Comparison of ENCODE assay signal across 18 cellular contexts in genomic region chr19:12907166-12907565, GRCh38. TPM values are rescaled to one million over a fixed set of nuclear protein-coding genes. Genes with fewer than 3 reads are reported as not detected.
DNase-seq lines count a peak whose midpoint lies in the region; ATAC-seq and TF ChIP-seq lines count a peak whose summit lies in the region.
"Had no signal": no experiment of that assay in that cellular context is flagged by ENCODE, and none has a peak within 500 bp of the region (broad histone marks: within the 10 kb centered on the region; RNA-seq: fewer than 3 reads in every experiment).

No MANE protein-coding gene starts in this region.

- no peak for DNase-seq in activated CD8-positive, alpha-beta T cell treated with anti-CD3 and anti-CD28 coated beads, Interleukin-2, amount 10 ng/mL, durations not matched to agents 7 days and 5 days
- DNase-seq in activated CD8-positive, alpha-beta T cell treated with anti-CD3 and anti-CD28 coated beads for 36 hours = no peak
- DNase-seq in left lobe of liver (ENCODE audit: low spot score) (no peak), mucosa of gallbladder (ENCODE audit: low spot score) (peak; percentile 61), upper lobe of right lung (no peak), NCI-H1092 treated with DMSO at 0.1 percent for 48 hours (lab: John Stamatoyannopoulos, UW) (no peak), NCI-H1105 treated with DMSO at 0.1 percent for 48 hours (lab: John Stamatoyannopoulos, UW) (no peak), kidney tubule cell (ENCODE audit: low spot score) (no peak)
- DNase-seq: AML-193; CD4-positive, alpha-beta memory T cell; DMS 273 treated with DMSO at 0.1 percent for 48 hours; DMS53; HCEC 1CT had no signal

- peaks cover 5% of the 10 kb centered on the region for H3K36me3 Mint-ChIP-seq in activated CD8-positive, alpha-beta T cell treated with anti-CD3 and anti-CD28 coated beads, Interleukin-2, amount 10 ng/mL, durations not matched to agents 7 days and 5 days (ENCODE audit: low read depth)
- H3K36me3 Mint-ChIP-seq in activated CD8-positive, alpha-beta T cell treated with anti-CD3 and anti-CD28 coated beads for 36 hours (ENCODE audit: low read depth) = peaks cover 3% of the 10 kb centered on the region
- H3K36me3 Mint-ChIP-seq: CD4-positive, alpha-beta memory T cell had no signal

- peak overlapping the region; percentile 55 for H3K27ac Mint-ChIP-seq in activated CD8-positive, alpha-beta T cell treated with anti-CD3 and anti-CD28 coated beads, Interleukin-2, amount 10 ng/mL, durations not matched to agents 7 days and 5 days
- H3K27ac Mint-ChIP-seq in activated CD8-positive, alpha-beta T cell treated with anti-CD3 and anti-CD28 coated beads for 36 hours = no peak overlapping the region
- H3K27ac Mint-ChIP-seq: CD4-positive, alpha-beta memory T cell; GM23338 had no signal

- no peaks in the 10 kb centered on the region for H3K9me3 Mint-ChIP-seq in activated CD8-positive, alpha-beta T cell treated with anti-CD3 and anti-CD28 coated beads, Interleukin-2, amount 10 ng/mL, durations not matched to agents 7 days and 5 days (ENCODE audit: insufficient read depth)
- H3K9me3 Mint-ChIP-seq in activated CD8-positive, alpha-beta T cell treated with anti-CD3 and anti-CD28 coated beads for 36 hours = no peaks in the 10 kb centered on the region
- H3K9me3 Mint-ChIP-seq: GM23338 had no signal

- no peak for TF ChIP-seq CTCF in activated CD8-positive, alpha-beta T cell treated with anti-CD3 and anti-CD28 coated beads for 36 hours (IDR thresholded peaks at IDR 0.05)
- no peak for TF ChIP-seq CTCF in upper lobe of right lung (IDR thresholded peaks at IDR 0.05)

- H3K4me1 ChIP-seq in upper lobe of right lung = no peaks in the 10 kb centered on the region
- H3K4me1 ChIP-seq: A549 had no signal

- H3K36me3 ChIP-seq in upper lobe of right lung = no peaks in the 10 kb centered on the region

- intact Hi-C loops in activated CD8-positive, alpha-beta T cell treated with anti-CD3 and anti-CD28 coated beads for 36 hours (cut with micrococcal nuclease) = no loop called here
- intact Hi-C loops in upper lobe of right lung (cut with DNase I) = no loop called here

- POLR2A ChIA-PET in activated CD8-positive, alpha-beta T cell treated with anti-CD3 and anti-CD28 coated beads, Interleukin-2, amount 10 ng/mL, durations not matched to agents 7 days and 5 days (lab: Charles Lee) = interaction anchor here (1.1 to 1.6 kb wide), 2 partner anchors 22 to 31 kb away, joined by 3 to 5 read pairs; partner anchors contain the start of gene CALR
- POLR2A ChIA-PET in activated CD8-positive, alpha-beta T cell treated with anti-CD3 and anti-CD28 coated beads for 36 hours (lab: Charles Lee) = interaction anchor here (0.9 to 2.0 kb wide), 2 partner anchors 11 to 25 kb away, joined by 3 to 6 read pairs; partner anchors contain the start of gene SYCE2

- no peak for ATAC-seq in activated CD8-positive, alpha-beta T cell treated with anti-CD3 and anti-CD28 coated beads, Interleukin-2, amount 10 ng/mL, durations not matched to agents 7 days and 5 days
- ATAC-seq in activated CD8-positive, alpha-beta T cell treated with anti-CD3 and anti-CD28 coated beads for 36 hours = no peak
- ATAC-seq in left lobe of liver (peak; percentile 17), upper lobe of right lung (peak; percentile 90)
- ATAC-seq: A549, GM23338 had no signal

- no peak overlapping the region for H3K4me3 ChIP-seq in upper lobe of right lung
- H3K4me3 ChIP-seq: A549, GM23338 had no signal

- CTCF ChIA-PET in activated CD8-positive, alpha-beta T cell treated with anti-CD3 and anti-CD28 coated beads, Interleukin-2, amount 10 ng/mL, durations not matched to agents 7 days and 5 days (lab: Charles Lee) = interaction anchor here (1.9 kb wide), 1 partner anchor 58 kb away, joined by 6 read pairs; no protein-coding TSS in a partner anchor
- CTCF ChIA-PET in activated CD8-positive, alpha-beta T cell treated with anti-CD3 and anti-CD28 coated beads for 36 hours (lab: Charles Lee) = interaction anchor here (0.7 to 1.4 kb wide), 2 partner anchors 11 to 26 kb away, joined by 4 read pairs; partner anchors contain the start of gene DNASE2

- no peaks in the 10 kb centered on the region for H3K27me3 Mint-ChIP-seq in activated CD8-positive, alpha-beta T cell treated with anti-CD3 and anti-CD28 coated beads, Interleukin-2, amount 10 ng/mL, durations not matched to agents 7 days and 5 days (ENCODE audit: low read depth)
- no peaks in the 10 kb centered on the region for H3K27me3 Mint-ChIP-seq in activated CD8-positive, alpha-beta T cell treated with anti-CD3 and anti-CD28 coated beads for 36 hours
- H3K27me3 Mint-ChIP-seq: CD4-positive, alpha-beta memory T cell had no signal

- no peaks in the 10 kb centered on the region for H3K9me3 ChIP-seq in upper lobe of right lung
- H3K9me3 ChIP-seq: A549 had no signal

- H3K4me1 Mint-ChIP-seq in activated CD8-positive, alpha-beta T cell treated with anti-CD3 and anti-CD28 coated beads, Interleukin-2, amount 10 ng/mL, durations not matched to agents 7 days and 5 days (ENCODE audit: low read depth) = peaks cover 4% of the 10 kb centered on the region
- H3K4me1 Mint-ChIP-seq in activated CD8-positive, alpha-beta T cell treated with anti-CD3 and anti-CD28 coated beads for 36 hours (ENCODE audit: low read depth) = no peaks in the 10 kb centered on the region
- H3K4me1 Mint-ChIP-seq: CD4-positive, alpha-beta memory T cell had no signal

- H3K27me3 ChIP-seq in upper lobe of right lung = no peaks in the 10 kb centered on the region

- H3K4me3 Mint-ChIP-seq in activated CD8-positive, alpha-beta T cell treated with anti-CD3 and anti-CD28 coated beads, Interleukin-2, amount 10 ng/mL, durations not matched to agents 7 days and 5 days = no peak overlapping the region
- no peak overlapping the region for H3K4me3 Mint-ChIP-seq in activated CD8-positive, alpha-beta T cell treated with anti-CD3 and anti-CD28 coated beads for 36 hours
- H3K4me3 Mint-ChIP-seq: CD4-positive, alpha-beta memory T cell; GM23338 had no signal

- H3K27ac ChIP-seq in upper lobe of right lung = peak overlapping the region; percentile 24
- H3K27ac ChIP-seq: 22Rv1, A549, C4-2B had no signal

RNA-seq across cellular contexts. Expression of gene SYCE2, which starts 11.9 kb away (rescaled TPM):
- total RNA-seq in activated CD8-positive, alpha-beta T cell treated with anti-CD3 and anti-CD28 coated beads, Interleukin-2, amount 10 ng/mL, durations not matched to agents 7 days and 5 days = 1 to 10 TPM; 3.4 to 3.9 TPM
- 1 to 10 TPM; 3.0 to 4.4 TPM for total RNA-seq in activated CD8-positive, alpha-beta T cell treated with anti-CD3 and anti-CD28 coated beads for 36 hours
- total RNA-seq in left lobe of liver (not detected), mucosa of gallbladder (not detected), upper lobe of right lung (not detected)
- total RNA-seq: HT-29 had no signal

RNA-seq across cellular contexts. Expression of gene GCDH, which starts 16.2 kb away (rescaled TPM):
- 10 to 100 TPM; 39.5 to 42.5 TPM for total RNA-seq in activated CD8-positive, alpha-beta T cell treated with anti-CD3 and anti-CD28 coated beads, Interleukin-2, amount 10 ng/mL, durations not matched to agents 7 days and 5 days
- 10 to 100 TPM; 37.5 to 43.8 TPM for total RNA-seq in activated CD8-positive, alpha-beta T cell treated with anti-CD3 and anti-CD28 coated beads for 36 hours
- total RNA-seq in left lobe of liver (109 TPM), mucosa of gallbladder (33.7 TPM), upper lobe of right lung (21.0 TPM)

RNA-seq across cellular contexts. Expression of gene KLF1, which starts 20.2 kb away (rescaled TPM):
- total RNA-seq in activated CD8-positive, alpha-beta T cell treated with anti-CD3 and anti-CD28 coated beads, Interleukin-2, amount 10 ng/mL, durations not matched to agents 7 days and 5 days = under 1 TPM in 1 of 2 experiments, not detected in 1; 0.21 TPM
- total RNA-seq in activated CD8-positive, alpha-beta T cell treated with anti-CD3 and anti-CD28 coated beads for 36 hours = under 1 TPM; 0.32 to 0.38 TPM
- total RNA-seq in left lobe of liver = 0.35 TPM
- not detected for total RNA-seq in mucosa of gallbladder
- not detected for total RNA-seq in upper lobe of right lung
- total RNA-seq: CD4-positive, alpha-beta memory T cell; HT-29 had no signal

RNA-seq across cellular contexts. Expression of gene DNASE2, which starts 25.9 kb away (rescaled TPM):
- total RNA-seq in activated CD8-positive, alpha-beta T cell treated with anti-CD3 and anti-CD28 coated beads, Interleukin-2, amount 10 ng/mL, durations not matched to agents 7 days and 5 days = 10 to 100 TPM; 26.1 to 27.4 TPM
- total RNA-seq in activated CD8-positive, alpha-beta T cell treated with anti-CD3 and anti-CD28 coated beads for 36 hours = 10 to 100 TPM; 22.3 to 26.1 TPM
- total RNA-seq in left lobe of liver = 22.3 TPM
- 48.7 TPM for total RNA-seq in mucosa of gallbladder
- 61.0 TPM for total RNA-seq in upper lobe of right lung

RNA-seq across cellular contexts. Expression of gene FARSA, which starts 26.3 kb away (rescaled TPM):
- total RNA-seq in activated CD8-positive, alpha-beta T cell treated with anti-CD3 and anti-CD28 coated beads, Interleukin-2, amount 10 ng/mL, durations not matched to agents 7 days and 5 days = 100 to 1,000 TPM in 1 of 2 experiments, 10 to 100 TPM in 1; 98.8 to 106 TPM
- 100 to 1,000 TPM; 128 to 138 TPM for total RNA-seq in activated CD8-positive, alpha-beta T cell treated with anti-CD3 and anti-CD28 coated beads for 36 hours
- total RNA-seq in left lobe of liver = 34.2 TPM
- 54.0 TPM for total RNA-seq in mucosa of gallbladder
- total RNA-seq in upper lobe of right lung = 39.5 TPM

Comparison
In these comparisons a context has a peak if more than half of its experiments do, and no peak if none do; other contexts are left out.
1. ATAC-seq: peak in left lobe of liver (single experiment) and upper lobe of right lung (single experiment); none in activated CD8-positive, alpha-beta T cell treated with anti-CD3 and anti-CD28 coated beads, Interleukin-2, amount 10 ng/mL, durations not matched to agents 7 days and 5 days (single experiment) and activated CD8-positive, alpha-beta T cell treated with anti-CD3 and anti-CD28 coated beads for 36 hours (single experiment).